ENCODE assay signal across 18 cellular contexts in the genomic region with DNA sequence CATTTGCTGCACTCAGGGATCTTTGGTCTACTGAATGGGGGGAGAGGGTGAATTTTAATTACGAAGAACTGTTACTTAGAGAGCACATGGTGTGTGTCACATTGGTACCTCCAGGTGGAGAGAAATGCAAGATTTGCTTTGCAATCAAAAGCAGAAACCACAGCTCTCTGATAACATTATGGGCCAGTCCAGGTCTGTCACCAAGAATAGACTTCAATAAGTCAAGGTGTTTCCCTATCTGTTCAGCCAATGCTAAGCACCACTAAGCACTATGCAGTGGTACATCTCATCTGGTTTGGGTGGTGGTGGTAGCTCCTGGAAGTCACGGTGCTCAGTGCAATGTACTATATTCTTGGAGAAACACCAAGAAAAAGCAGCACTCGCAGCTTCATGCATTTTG.
A peak's percentile ranks its signal among the peaks of the same experiment; 100 is the strongest.
DNase-seq lines count a peak whose midpoint lies in the region; ATAC-seq, FAIRE-seq and TF ChIP-seq lines count a peak whose summit lies in the region.
"Had no signal": no experiment of that assay in that cellular context is flagged by ENCODE, and none has a peak within 500 bp of the region (broad histone marks: within the 10 kb centered on the region; RNA-seq: fewer than 3 reads in every experiment).

No MANE protein-coding gene starts in this region.

- POLR2A ChIA-PET in activated CD4-positive, alpha-beta memory T cell treated with anti-CD3 and anti-CD28 coated beads for 36 hours (lab: Charles Lee): interaction anchor here (0.7 to 1.0 kb wide), 2 partner anchors 9 to 30 kb away, joined by 3 read pairs; no protein-coding TSS in a partner anchor

- no peak for TF ChIP-seq CTCF in kidney (IDR thresholded peaks at IDR 0.05; ENCODE audit: borderline replicate concordance, extremely low read depth, insufficient read depth)
- TF ChIP-seq CTCF in type B pancreatic cell (conservative IDR thresholded peaks at IDR 0.05): no peak
- TF ChIP-seq CTCF in HFFc6 (IDR thresholded peaks at IDR 0.05): no peak

- CTCF ChIA-PET in activated naive CD4-positive, alpha-beta T cell treated with anti-CD3 and anti-CD28 coated beads, Interleukin-2, amount 10 ng/mL, durations not matched to agents 7 days and 5 days (lab: Charles Lee): interaction anchor here (0.5 to 15.9 kb wide), 13 partner anchors 9 to 220 kb away, joined by 3 to 184 read pairs (median 4); no protein-coding TSS in a partner anchor
- CTCF ChIA-PET in activated CD4-positive, alpha-beta memory T cell treated with anti-CD3 and anti-CD28 coated beads for 36 hours (lab: Charles Lee): interaction anchor here (1.0 to 4.8 kb wide), 7 partner anchors 17 to 220 kb away, joined by 3 to 25 read pairs (median 4); no protein-coding TSS in a partner anchor

- peak overlapping the region in 1 of 2 donors; percentile 20 for H3K27ac ChIP-seq in kidney (ENCODE audit: low read depth in 2 of 2, low read length in 2 of 2)
- H3K27ac ChIP-seq: HL-60, pancreas had no signal

- H3K4me3 ChIP-seq in kidney (ENCODE audit: low read length in 2 of 2): peak overlapping the region; percentile 13 to 17
- H3K4me3 ChIP-seq: pancreas had no signal

- no peak overlapping the region for H3K9ac ChIP-seq in kidney (ENCODE audit: low read length in 2 of 2)

- intact Hi-C loops in activated CD4-positive, alpha-beta memory T cell treated with anti-CD3 and anti-CD28 coated beads for 36 hours (cut with micrococcal nuclease): loop anchor here (1.0 kb wide), 1 partner anchor 11 kb away; no protein-coding TSS in a partner anchor
- intact Hi-C loops in kidney (cut with DNase I): no loop called here

- H3K27ac Mint-ChIP-seq in activated naive CD4-positive, alpha-beta T cell treated with anti-CD3 and anti-CD28 coated beads, Interleukin-2, amount 10 ng/mL, durations not matched to agents 7 days and 5 days: peak overlapping the region; percentile 98
- H3K27ac Mint-ChIP-seq in activated CD4-positive, alpha-beta memory T cell treated with anti-CD3 and anti-CD28 coated beads for 36 hours: peak overlapping the region; percentile 95
- peak overlapping the region; percentile 96 for H3K27ac Mint-ChIP-seq in type B pancreatic cell
- no peak overlapping the region for H3K27ac Mint-ChIP-seq in HFFc6

- H3K4me3 Mint-ChIP-seq in activated naive CD4-positive, alpha-beta T cell treated with anti-CD3 and anti-CD28 coated beads, Interleukin-2, amount 10 ng/mL, durations not matched to agents 7 days and 5 days: peak overlapping the region; percentile 95
- peak overlapping the region; percentile 93 for H3K4me3 Mint-ChIP-seq in activated CD4-positive, alpha-beta memory T cell treated with anti-CD3 and anti-CD28 coated beads for 36 hours
- H3K4me3 Mint-ChIP-seq in type B pancreatic cell (peak overlapping the region; percentile 91), HFFc6 (no peak overlapping the region)

- H3K9me3 Mint-ChIP-seq in activated naive CD4-positive, alpha-beta T cell treated with anti-CD3 and anti-CD28 coated beads, Interleukin-2, amount 10 ng/mL, durations not matched to agents 7 days and 5 days: no peaks in the 10 kb centered on the region
- H3K9me3 Mint-ChIP-seq in activated CD4-positive, alpha-beta memory T cell treated with anti-CD3 and anti-CD28 coated beads for 36 hours: no peaks in the 10 kb centered on the region
- H3K9me3 Mint-ChIP-seq in type B pancreatic cell (peaks cover 6% of the 10 kb centered on the region), HFFc6 (no peaks in the 10 kb centered on the region)

- peaks cover 4 to 29% of the 10 kb centered on the region in 2 donors for H3K4me1 ChIP-seq in kidney (ENCODE audit: control insufficient read depth in 1 of 2, insufficient read depth in 1 of 2, low read depth in 1 of 2, low read length in 2 of 2)

- FAIRE-seq in kidney (lab: Jason Lieb, UNC): no peak
- FAIRE-seq: pancreas had no signal

- H3K4me1 Mint-ChIP-seq in activated naive CD4-positive, alpha-beta T cell treated with anti-CD3 and anti-CD28 coated beads, Interleukin-2, amount 10 ng/mL, durations not matched to agents 7 days and 5 days: peaks cover 88% of the 10 kb centered on the region
- H3K4me1 Mint-ChIP-seq in activated CD4-positive, alpha-beta memory T cell treated with anti-CD3 and anti-CD28 coated beads for 36 hours (ENCODE audit: low read depth): peaks cover 68% of the 10 kb centered on the region
- peaks cover 58% of the 10 kb centered on the region for H3K4me1 Mint-ChIP-seq in type B pancreatic cell (ENCODE audit: unreplicated experiment)
- peaks cover 26% of the 10 kb centered on the region for H3K4me1 Mint-ChIP-seq in HFFc6 (ENCODE audit: low read depth)

- peaks cover 40% of the 10 kb centered on the region for H3K36me3 Mint-ChIP-seq in activated naive CD4-positive, alpha-beta T cell treated with anti-CD3 and anti-CD28 coated beads, Interleukin-2, amount 10 ng/mL, durations not matched to agents 7 days and 5 days
- peaks cover 6% of the 10 kb centered on the region for H3K36me3 Mint-ChIP-seq in activated CD4-positive, alpha-beta memory T cell treated with anti-CD3 and anti-CD28 coated beads for 36 hours
- H3K36me3 Mint-ChIP-seq in type B pancreatic cell: peaks cover 15% of the 10 kb centered on the region
- H3K36me3 Mint-ChIP-seq in HFFc6 (ENCODE audit: low read depth): peaks cover 4% of the 10 kb centered on the region; the same call in 1 of the 2 replicates

- peak; percentile 51 for DNase-seq in activated naive CD4-positive, alpha-beta T cell treated with anti-CD3 and anti-CD28 coated beads, Interleukin-2, amount 10 ng/mL, durations not matched to agents 7 days and 5 days
- no peak for DNase-seq in activated naive CD4-positive, alpha-beta T cell treated with anti-CD3 and anti-CD28 coated beads, Interleukin-2, amount 50 U/mL, for 16 hours
- no peak for DNase-seq in activated CD4-positive, alpha-beta memory T cell treated with anti-CD3 and anti-CD28 coated beads for 36 hours
- DNase-seq in kidney (no peak), type B pancreatic cell (ENCODE audit: extremely low spot score, unreplicated experiment) (no peak), HFFc6 (no peak), NCI-H2196 treated with DMSO at 0.1 percent for 48 hours (lab: John Stamatoyannopoulos, UW; ENCODE audit: unreplicated experiment) (no peak)
- DNase-seq: activated CD8-positive, alpha-beta memory T cell treated with anti-CD3 and anti-CD28 coated beads, Interleukin-2, amount 50 U/mL, for 48 hours; DMS79; heart left ventricle; NCI-H226; pancreas; Peyer's patch; stimulated activated CD4-positive, alpha-beta T cell treated with anti-CD3 and anti-CD28 coated beads, Interleukin-12 subunit alpha, Interleukin-12 subunit beta, amount 100 ng/mL, for 4 hours; T1000 had no signal

- peaks cover 0 to 5% of the 10 kb centered on the region in 2 donors for H3K36me3 ChIP-seq in kidney (ENCODE audit: control insufficient read depth in 1 of 2, insufficient read depth in 2 of 2, low read length in 2 of 2)
- H3K36me3 ChIP-seq: breast epithelium, pancreas, Peyer's patch had no signal

- no peak for ATAC-seq in GM21619 (IDR thresholded peaks at IDR 0.05; ENCODE audit: unreplicated experiment)
- ATAC-seq: heart left ventricle, pancreas had no signal

- no peaks in the 10 kb centered on the region for H3K27me3 Mint-ChIP-seq in activated naive CD4-positive, alpha-beta T cell treated with anti-CD3 and anti-CD28 coated beads, Interleukin-2, amount 10 ng/mL, durations not matched to agents 7 days and 5 days
- no peaks in the 10 kb centered on the region for H3K27me3 Mint-ChIP-seq in activated CD4-positive, alpha-beta memory T cell treated with anti-CD3 and anti-CD28 coated beads for 36 hours
- no peaks in the 10 kb centered on the region for H3K27me3 Mint-ChIP-seq in type B pancreatic cell
- H3K27me3 Mint-ChIP-seq in HFFc6 (ENCODE audit: insufficient read depth): no peaks in the 10 kb centered on the region

- no peaks in the 10 kb centered on the region for H3K9me3 ChIP-seq in kidney (ENCODE audit: control insufficient read depth in 1 of 2, low read length in 2 of 2)
- H3K9me3 ChIP-seq: breast epithelium, heart left ventricle, pancreas, Peyer's patch had no signal
